8 cellular contexts compared by ENCODE assay signal in genomic region chr5:157543825-157544622, GRCh38. TPM values are rescaled to one million over a fixed set of nuclear protein-coding genes. Genes with fewer than 3 reads are reported as not detected.
DNase-seq lines count a peak whose midpoint lies in the region; ATAC-seq and TF ChIP-seq lines count a peak whose summit lies in the region.

No MANE protein-coding gene starts in this region.

- ATAC-seq in omental fat pad (ENCODE audit: low FRiP score): no peak

- no peaks in the 10 kb centered on the region for H3K27me3 ChIP-seq in mucosa of stomach (ENCODE audit: control insufficient read depth, insufficient read depth, low read length)

- peak; percentile 51 for DNase-seq in AG08396 (ENCODE audit: low spot score)
- peak; percentile 51 for DNase-seq in GM03348 (ENCODE audit: low spot score)
- peak; percentile 59 for DNase-seq in astrocyte of the hippocampus (ENCODE audit: low read depth, low spot score)
- DNase-seq in omental fat pad (ENCODE audit: low spot score): no peak
- DNase-seq in kidney glomerular epithelial cell (lab: John Stamatoyannopoulos, UW): no peak
- DNase-seq in NCI-H524 (lab: John Stamatoyannopoulos, UW): no peak
- no peak for DNase-seq in LoVo (ENCODE audit: low spot score)

- H3K9me3 ChIP-seq in mucosa of stomach (ENCODE audit: control insufficient read depth, low read length): no peaks in the 10 kb centered on the region

- peaks cover 6% of the 10 kb centered on the region for H3K4me1 ChIP-seq in mucosa of stomach (ENCODE audit: control insufficient read depth, insufficient read depth, low read length)

- peak overlapping the region; percentile 23 for H3K9ac ChIP-seq in mucosa of stomach (ENCODE audit: low read length)

- H3K4me3 ChIP-seq in mucosa of stomach (ENCODE audit: low read length): no peak overlapping the region

- no peaks in the 10 kb centered on the region for H3K36me3 ChIP-seq in mucosa of stomach (ENCODE audit: control insufficient read depth, insufficient read depth, low read length)

- TF ChIP-seq CTCF in omental fat pad (IDR thresholded peaks at IDR 0.05): no peak

RNA-seq across cellular contexts. Expression of gene ADAM19, which starts 31.6 kb away (rescaled TPM):
- 10 to 100 TPM in 2 of 4 donors, 1 to 10 TPM in 2; 2.1 to 18.0 (median 9.1) TPM for total RNA-seq in omental fat pad

Comparison
In these comparisons a context has a peak if more than half of its experiments do, and no peak if none do; other contexts are left out.
1. DNase-seq: peak in AG08396 (single experiment), GM03348 (single experiment) and astrocyte of the hippocampus (single experiment); none in omental fat pad (single experiment), kidney glomerular epithelial cell (single experiment), NCI-H524 (0 of 2) and LoVo (single experiment).